Comparison of ENCODE assay signal across 8 cellular contexts in the genomic region with DNA sequence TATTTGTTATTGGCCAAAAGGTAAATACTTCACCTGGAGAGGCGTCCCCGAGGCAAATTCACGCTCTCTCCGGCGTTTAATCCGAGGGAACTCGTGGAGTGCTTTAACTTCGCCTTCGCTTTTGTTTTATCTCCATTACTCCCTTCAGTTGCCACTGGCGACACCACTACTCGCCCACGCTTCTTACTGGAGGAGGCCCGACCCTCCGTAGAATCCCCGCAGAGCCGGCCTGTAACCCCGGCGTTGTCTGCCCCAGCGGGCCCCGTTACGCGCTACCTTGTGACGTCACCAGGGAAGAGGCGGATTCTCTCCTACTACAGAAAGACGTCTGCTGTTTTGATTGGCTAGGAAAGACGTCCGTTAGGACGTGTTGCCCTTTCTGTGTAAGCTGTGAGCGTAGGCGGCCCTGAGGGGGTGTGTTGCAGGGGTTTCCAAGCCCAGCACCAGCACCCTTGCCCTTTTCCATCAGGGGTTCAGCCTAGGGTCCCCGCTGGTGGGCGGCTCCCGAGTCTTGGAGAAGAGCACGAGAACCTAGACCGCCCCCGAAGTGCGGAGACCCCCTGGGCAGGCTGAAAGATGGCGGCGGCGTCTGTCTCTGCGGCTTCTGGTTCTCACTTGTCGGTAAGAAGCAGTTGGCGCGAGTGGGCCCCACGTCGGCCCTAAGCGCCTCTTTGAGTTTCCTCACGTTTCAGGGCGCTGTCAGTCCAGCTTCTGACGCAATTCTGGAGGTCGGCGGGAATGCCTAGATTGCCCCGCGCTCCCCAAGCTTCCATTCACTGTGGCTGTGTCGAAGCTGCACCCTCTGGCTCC. TPM values are rescaled to one million over a fixed set of nuclear protein-coding genes. Genes with fewer than 3 reads are reported as not detected.
DNase-seq lines count a peak whose midpoint lies in the region; ATAC-seq and TF ChIP-seq lines count a peak whose summit lies in the region.

A gene (plus strand): TSS at position 376 of the 810 bp plus-strand sequence. CDS start 201 bp downstream, at position 577.

- H3K4me1 ChIP-seq in CD8-positive, alpha-beta T cell (ENCODE audit: insufficient read depth, low read length) = peaks cover 29% of the 10 kb centered on the region
- peaks cover 2 to 14% of the 10 kb centered on the region in 2 donors for H3K4me1 ChIP-seq in lung (ENCODE audit: control insufficient read depth in 2 of 2, insufficient read depth in 2 of 2, low read length in 2 of 2)

- H3K9me3 ChIP-seq in CD8-positive, alpha-beta T cell (ENCODE audit: low read length) = no peaks in the 10 kb centered on the region
- H3K9me3 ChIP-seq in lung (ENCODE audit: control insufficient read depth in 2 of 2, insufficient read depth in 1 of 2, low read length in 1 of 2) = no peaks in the 10 kb centered on the region

- H3K4me3 ChIP-seq in CD8-positive, alpha-beta T cell (ENCODE audit: low read depth, low read length) = peak within 1 kb of the TSS; percentile 86
- peak within 1 kb of the TSS; percentile 87 for H3K4me3 ChIP-seq in lung

- peak within 1 kb of the TSS; percentile 99 for H3K4me3 Mint-ChIP-seq in CD8-positive, alpha-beta T cell

- no peaks in the 10 kb centered on the region for H3K27me3 ChIP-seq in CD8-positive, alpha-beta T cell (ENCODE audit: insufficient read depth, low read length)
- no peaks in the 10 kb centered on the region for H3K27me3 ChIP-seq in lung (ENCODE audit: control insufficient read depth, insufficient read depth)

- H3K27me3 Mint-ChIP-seq in CD8-positive, alpha-beta T cell (ENCODE audit: low read depth) = no peaks in the 10 kb centered on the region

- peaks cover 11% of the 10 kb centered on the region for H3K36me3 ChIP-seq in CD8-positive, alpha-beta T cell (ENCODE audit: insufficient read depth, low read length)
- H3K36me3 ChIP-seq in lung (ENCODE audit: control insufficient read depth in 2 of 2, insufficient read depth in 2 of 2, low read length in 2 of 2) = peaks cover 0 to 6% of the 10 kb centered on the region in 2 donors

- CTCF ChIA-PET in CD8-positive, alpha-beta T cell (lab: Charles Lee) = interaction anchor here (0.8 to 1.9 kb wide), 10 partner anchors 26 to 721 kb away, joined by 3 to 7 read pairs (median 3); a partner anchor contains a TSS

- H3K36me3 Mint-ChIP-seq in CD8-positive, alpha-beta T cell = peaks cover 44% of the 10 kb centered on the region

- H3K9me3 Mint-ChIP-seq in CD8-positive, alpha-beta T cell = no peaks in the 10 kb centered on the region

- peaks cover 63% of the 10 kb centered on the region for H3K4me1 Mint-ChIP-seq in CD8-positive, alpha-beta T cell (ENCODE audit: low read depth)

- H3K27ac Mint-ChIP-seq in CD8-positive, alpha-beta T cell = peak within 1 kb of the TSS; percentile 100

- peak within 1 kb of the TSS; percentile 99 for H3K27ac ChIP-seq in CD8-positive, alpha-beta T cell (ENCODE audit: low read depth, low read length)
- peak within 1 kb of the TSS; percentile 87 to 98 for H3K27ac ChIP-seq in lung (ENCODE audit: low read depth in 1 of 2, low read length in 1 of 2)

- POLR2A ChIA-PET in CD8-positive, alpha-beta T cell (lab: Charles Lee) = interaction anchor here (0.6 to 4.7 kb wide), 19 partner anchors 7 to 1662 kb away, joined by 3 to 58 read pairs (median 5); a partner anchor contains a TSS

- ATAC-seq in CD8-positive, alpha-beta T cell = peak; percentile 54
- ATAC-seq in GM19468 (IDR thresholded peaks at IDR 0.05; ENCODE audit: extremely low read depth, unreplicated experiment) (peak; percentile 61), lung (ENCODE audit: insufficient read depth, low FRiP score) (peak; percentile 87)

- peak; percentile 80 to 97 (median 92) for DNase-seq in CD8-positive, alpha-beta T cell
- DNase-seq in HS-5 (ENCODE audit: low read depth) = peak; percentile 93
- peak; percentile 90 for DNase-seq in NK-92 treated with Interleukin-12 subunit alpha and Interleukin-12 subunit beta, amount 100 ng/mL, for 24 hours (lab: John Stamatoyannopoulos, UW)
- DNase-seq in activated CD8-positive, alpha-beta memory T cell treated with anti-CD3 and anti-CD28 coated beads for 24 hours = peak; percentile 97
- DNase-seq in effector CD8-positive, alpha-beta T cell (lab: John Stamatoyannopoulos, UW) = peak; percentile 88
- DNase-seq in lung (ENCODE audit: low spot score) = peak; percentile 98
- peak; percentile 82 to 94 (median 93) for DNase-seq in stimulated activated CD4-positive, alpha-beta T cell treated with anti-CD3 and anti-CD28 coated beads, TNF-alpha, amount 100 ng/mL, for 4 hours (ENCODE audit: low read depth in 3 of 3)

- 0% methylated on average over 53 to 55 of the region's 55 CpGs for WGBS in lung, 2 donors

- intact Hi-C loops in CD8-positive, alpha-beta T cell (cut with DNase I, micrococcal nuclease) = loop anchor here (1.0 to 5.0 kb wide), 7 partner anchors 553 to 1298 kb away; a partner anchor contains a TSS

- TF ChIP-seq CTCF in CD8-positive, alpha-beta T cell (IDR thresholded peaks at IDR 0.05) = no peak
- no peak for TF ChIP-seq CTCF in lung (IDR thresholded peaks at IDR 0.05; ENCODE audit: control extremely low read depth, extremely low read depth)

RNA-seq across cellular contexts. Expression of the gene that starts here (rescaled TPM):
- total RNA-seq in CD8-positive, alpha-beta T cell = 10 to 100 TPM; 53.2 to 53.7 TPM
- 10 to 100 TPM; 28.0 to 88.8 TPM for total RNA-seq in lung
- polyA plus RNA-seq in lung = 10 to 100 TPM; 11.3 to 16.9 TPM

Comparison
In these comparisons a context has a peak if more than half of its experiments do, and no peak if none do; other contexts are left out.
1. Peak in every context shown above with its lines: DNase-seq, ATAC-seq, H3K4me3 ChIP-seq and H3K27ac ChIP-seq.